18 cellular contexts compared by ENCODE assay signal in the genomic region with DNA sequence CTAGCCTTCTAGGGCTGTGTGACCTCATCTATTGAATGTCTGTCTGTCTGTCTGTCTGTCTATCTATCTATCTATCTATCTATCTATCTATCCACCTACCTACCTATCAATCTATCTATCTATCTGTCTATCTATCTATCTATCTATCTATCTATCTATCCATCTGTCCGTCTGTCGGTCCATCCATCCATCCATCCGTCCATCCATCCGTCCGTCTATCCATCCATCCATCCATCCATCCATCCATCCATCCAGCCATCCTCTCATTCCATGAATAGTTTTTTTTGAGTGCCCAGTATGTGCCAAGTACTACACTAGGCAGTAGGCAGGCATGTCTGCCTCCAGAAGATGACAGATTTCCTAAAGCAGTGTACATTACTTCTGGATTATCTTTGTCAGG.
DNase-seq lines count a peak whose midpoint lies in the region; ATAC-seq and TF ChIP-seq lines count a peak whose summit lies in the region.
"Had no signal": no experiment of that assay in that cellular context is flagged by ENCODE, and none has a peak within 500 bp of the region (broad histone marks: within the 10 kb centered on the region; RNA-seq: fewer than 3 reads in every experiment).

No MANE protein-coding gene starts in this region.

- H3K27ac Mint-ChIP-seq in T-helper 2 cell treated with Interferon-gamma antibody and Interleukin-4, amounts not matched to agents 5 μg/mL and 100 μg/mL, for 36 hours, result peak overlapping the region; percentile 5
- no peak overlapping the region for H3K27ac Mint-ChIP-seq in activated naive CD8-positive, alpha-beta T cell
- no peak overlapping the region for H3K27ac Mint-ChIP-seq in nephron
- H3K27ac Mint-ChIP-seq: GM23338, WTC11 had no signal

- no peak overlapping the region for H2AFZ ChIP-seq in KMS-11 (ENCODE audit: low read depth)

- H3K27me3 Mint-ChIP-seq in T-helper 2 cell treated with Interferon-gamma antibody and Interleukin-4, amounts not matched to agents 5 μg/mL and 100 μg/mL, for 36 hours (ENCODE audit: low read depth), result no peaks in the 10 kb centered on the region
- H3K27me3 Mint-ChIP-seq in activated naive CD8-positive, alpha-beta T cell, result no peaks in the 10 kb centered on the region
- peaks cover 5% of the 10 kb centered on the region for H3K27me3 Mint-ChIP-seq in nephron (ENCODE audit: low read depth)

- DNase-seq in T-helper 2 cell treated with Interferon-gamma antibody and Interleukin-4, amounts not matched to agents 5 μg/mL and 100 μg/mL, for 36 hours (ENCODE audit: low spot score), result no peak
- DNase-seq in T-helper 2 cell (no peak), right atrium auricular region (ENCODE audit: low spot score) (no peak)
- DNase-seq: cortex of kidney, EL, IMR-90, NCI-H1105, sigmoid colon had no signal

- H3K4me3 ChIP-seq in KMS-11 (IDR thresholded peaks at IDR 0.05; ENCODE audit: insufficient read depth, low read depth, low read length) (no peak overlapping the region), right atrium auricular region (no peak overlapping the region)

- TF ChIP-seq CTCF in KMS-11 (conservative IDR thresholded peaks at IDR 0.05; ENCODE audit: low read depth, low read length) (no peak), nephron (IDR thresholded peaks at IDR 0.05; ENCODE audit: unreplicated experiment in 3 of 3) (no peak), right atrium auricular region (IDR thresholded peaks at IDR 0.05) (no peak)

- H3K4me2 ChIP-seq in KMS-11, result peak overlapping the region; percentile 86

- H3K36me3 Mint-ChIP-seq in T-helper 2 cell treated with Interferon-gamma antibody and Interleukin-4, amounts not matched to agents 5 μg/mL and 100 μg/mL, for 36 hours (ENCODE audit: low read depth), result no peaks in the 10 kb centered on the region
- no peaks in the 10 kb centered on the region for H3K36me3 Mint-ChIP-seq in activated naive CD8-positive, alpha-beta T cell
- no peaks in the 10 kb centered on the region for H3K36me3 Mint-ChIP-seq in nephron (ENCODE audit: low read depth)
- H3K36me3 Mint-ChIP-seq: CD14-positive monocyte, WTC11 had no signal

- H3K27me3 ChIP-seq in KMS-11 (ENCODE audit: insufficient read depth, low read depth), result no peaks in the 10 kb centered on the region
- H3K27me3 ChIP-seq in right atrium auricular region, result no peaks in the 10 kb centered on the region
- H3K27me3 ChIP-seq: sigmoid colon, thyroid gland had no signal

- no peaks in the 10 kb centered on the region for H3K9me3 Mint-ChIP-seq in T-helper 2 cell treated with Interferon-gamma antibody and Interleukin-4, amounts not matched to agents 5 μg/mL and 100 μg/mL, for 36 hours
- H3K9me3 Mint-ChIP-seq in activated naive CD8-positive, alpha-beta T cell (ENCODE audit: low read depth), result no peaks in the 10 kb centered on the region
- H3K9me3 Mint-ChIP-seq in nephron, result no peaks in the 10 kb centered on the region
- H3K9me3 Mint-ChIP-seq: CD14-positive monocyte, GM23338, WTC11 had no signal

- ATAC-seq in GM21367 (IDR thresholded peaks at IDR 0.05; ENCODE audit: unreplicated experiment), result no peak
- no peak for ATAC-seq in HG03135 (IDR thresholded peaks at IDR 0.05; ENCODE audit: unreplicated experiment)

- H3K4me1 ChIP-seq in KMS-11 (ENCODE audit: low read depth, poor library complexity, severe bottlenecking) (peaks cover 95% of the 10 kb centered on the region), right atrium auricular region (peaks cover 0 to 7% of the 10 kb centered on the region in 2 donors)

- no peaks in the 10 kb centered on the region for H3K9me3 ChIP-seq in right atrium auricular region
- H3K9me3 ChIP-seq: neutrophil, sigmoid colon, thyroid gland had no signal

- peak overlapping the region; percentile 25; the same call in 1 of the 2 replicates for H3K9ac ChIP-seq in KMS-11

- no peaks in the 10 kb centered on the region for H4K20me1 ChIP-seq in KMS-11 (ENCODE audit: insufficient read depth)

- H3K27ac ChIP-seq in KMS-11 (peak overlapping the region; percentile 59; the same call in 1 of the 2 replicates), right atrium auricular region (no peak overlapping the region)
- H3K27ac ChIP-seq: neutrophil had no signal

- peak overlapping the region; percentile 87 for H3K4me3 Mint-ChIP-seq in T-helper 2 cell treated with Interferon-gamma antibody and Interleukin-4, amounts not matched to agents 5 μg/mL and 100 μg/mL, for 36 hours
- peak overlapping the region; percentile 80 for H3K4me3 Mint-ChIP-seq in activated naive CD8-positive, alpha-beta T cell
- peak overlapping the region in 2 of 3 experiments; percentile 3 to 22 for H3K4me3 Mint-ChIP-seq in nephron

- H3K79me2 ChIP-seq in KMS-11 (ENCODE audit: insufficient read depth, low read depth), result no peaks in the 10 kb centered on the region

- no peaks in the 10 kb centered on the region for H3K36me3 ChIP-seq in KMS-11 (ENCODE audit: insufficient read depth)
- H3K36me3 ChIP-seq in right atrium auricular region, result no peaks in the 10 kb centered on the region
- H3K36me3 ChIP-seq: neutrophil, sigmoid colon, thyroid gland had no signal

- peaks cover 65% of the 10 kb centered on the region for H3K4me1 Mint-ChIP-seq in T-helper 2 cell treated with Interferon-gamma antibody and Interleukin-4, amounts not matched to agents 5 μg/mL and 100 μg/mL, for 36 hours (ENCODE audit: low read depth)
- peaks cover 40% of the 10 kb centered on the region for H3K4me1 Mint-ChIP-seq in activated naive CD8-positive, alpha-beta T cell (ENCODE audit: low read depth)
- H3K4me1 Mint-ChIP-seq in nephron, result peaks cover 18% of the 10 kb centered on the region

Comparison
In these comparisons a context has a peak if more than half of its experiments do, and no peak if none do; other contexts are left out.
1. H3K4me3 Mint-ChIP-seq: peak in every context shown above with its lines; median percentile 87 in T-helper 2 cell treated with Interferon-gamma antibody and Interleukin-4, amounts not matched to agents 5 μg/mL and 100 μg/mL, for 36 hours; 80 in activated naive CD8-positive, alpha-beta T cell; 12 in nephron.